In the genomic region with DNA sequence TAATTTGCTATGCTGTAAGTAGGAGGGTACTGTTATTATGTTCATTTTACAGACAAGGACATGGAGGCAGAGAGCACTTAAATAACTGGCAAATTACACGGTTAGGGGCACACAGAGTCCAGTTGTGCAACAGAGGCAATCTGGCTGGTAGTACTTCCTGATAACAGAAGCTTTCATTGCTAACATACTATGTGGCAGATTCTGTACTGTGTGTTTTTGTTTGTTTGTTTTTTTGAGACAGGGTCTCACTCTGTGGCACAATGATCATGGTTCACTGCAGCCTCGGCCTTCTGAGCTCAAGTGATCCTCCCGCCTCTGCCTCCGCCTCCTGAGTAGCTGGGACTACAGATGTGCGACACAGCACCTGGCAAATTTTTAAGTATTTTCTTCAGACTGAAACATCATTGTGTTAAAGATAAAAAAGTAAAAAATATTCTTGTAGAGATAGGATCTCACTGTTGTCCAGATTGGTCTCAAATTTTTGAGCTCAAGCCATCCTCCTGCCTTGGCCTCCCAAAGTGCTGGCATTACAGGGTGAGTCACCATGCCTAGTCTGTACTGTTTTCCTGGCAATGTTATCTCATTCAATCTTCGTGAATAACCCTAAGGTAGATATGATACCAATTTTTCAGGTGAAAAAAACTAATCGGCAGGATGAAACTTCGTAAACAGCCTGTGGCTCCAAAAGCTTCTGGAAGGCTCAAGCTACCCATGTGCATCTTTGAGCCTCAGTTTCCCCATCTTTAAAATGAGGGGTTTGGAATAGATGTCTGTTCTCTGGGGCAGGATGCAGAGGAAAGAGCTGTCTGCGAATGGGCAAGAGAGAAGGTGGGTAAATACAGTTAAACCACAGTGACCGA, we compare ENCODE assay signal across 8 cellular contexts. TPM values are rescaled to one million over a fixed set of nuclear protein-coding genes. Genes with fewer than 3 reads are reported as not detected.
A peak's percentile ranks its signal among the peaks of the same experiment; 100 is the strongest.
DNase-seq lines count a peak whose midpoint lies in the region; ATAC-seq, FAIRE-seq and TF ChIP-seq lines count a peak whose summit lies in the region.

No MANE protein-coding gene starts in this region.

- no peaks in the 10 kb centered on the region for H3K9me3 Mint-ChIP-seq in Calu3 (ENCODE audit: low read depth, unreplicated experiment)

- BruUV-seq in Calu3 (replicated peaks; lab: Mats Ljungman, UMichigan): no TSS peak

- FAIRE-seq in frontal cortex (lab: Jason Lieb, UNC): no peak

- peaks cover 17% of the 10 kb centered on the region for H3K4me1 Mint-ChIP-seq in Calu3 (ENCODE audit: low read depth, unreplicated experiment)

- H3K9me2 ChIP-seq in neural cell (ENCODE audit: insufficient read depth, low read length): no peaks in the 10 kb centered on the region

- intact Hi-C loops in Calu3 (cut with micrococcal nuclease; ENCODE audit: unreplicated experiment) (no loop called here), colonic mucosa (cut with DNase I) (loop anchor here (5.0 kb wide), 1 partner anchor 77 kb away; a partner anchor contains a TSS)

- H3K4me3 Mint-ChIP-seq in Calu3 (ENCODE audit: low read depth, unreplicated experiment): peak overlapping the region; percentile 69

- H3K27ac ChIP-seq in colonic mucosa: peak overlapping the region; percentile 88
- peak overlapping the region; percentile 90 for H3K27ac ChIP-seq in neural cell (ENCODE audit: low read length)

- H2AFZ ChIP-seq in neural cell (ENCODE audit: low read depth, low read length): peak overlapping the region; percentile 99

- no peaks in the 10 kb centered on the region for H4K20me1 ChIP-seq in neural cell (ENCODE audit: insufficient read depth)

- DNase-seq in Calu3 (no peak), NOMO-1 (lab: John Stamatoyannopoulos, UW; ENCODE audit: unreplicated experiment in 2 of 2) (peak; percentile 39 to 57), colonic mucosa (no peak), frontal cortex (ENCODE audit: low spot score in 2 of 2) (no peak), NCI-H1694 treated with DMSO at 0.1 percent for 48 hours (lab: John Stamatoyannopoulos, UW) (no peak)

- no peaks in the 10 kb centered on the region for H3K27me3 Mint-ChIP-seq in Calu3 (ENCODE audit: unreplicated experiment)

- no peaks in the 10 kb centered on the region for H3K4me1 ChIP-seq in colonic mucosa

- H3K79me2 ChIP-seq in neural cell (replicated peaks; ENCODE audit: insufficient read depth, low read length): peaks cover 17% of the 10 kb centered on the region

- peak overlapping the region; percentile 94 for H3K27ac Mint-ChIP-seq in Calu3 (ENCODE audit: unreplicated experiment)

- ATAC-seq in GM19397 (IDR thresholded peaks at IDR 0.05; ENCODE audit: unreplicated experiment) (no peak), HG03457 (IDR thresholded peaks at IDR 0.05; ENCODE audit: unreplicated experiment) (no peak)

- H3K36me3 Mint-ChIP-seq in Calu3 (ENCODE audit: insufficient read depth, unreplicated experiment): peaks cover 21% of the 10 kb centered on the region

- H3K36me3 ChIP-seq in colonic mucosa (no peaks in the 10 kb centered on the region), neural cell (ENCODE audit: insufficient read depth, low read length) (no peaks in the 10 kb centered on the region)

- peak overlapping the region; percentile 87 for H3K4me2 ChIP-seq in neural cell (ENCODE audit: low read length)

- H3K9me3 ChIP-seq in colonic mucosa: no peaks in the 10 kb centered on the region
- no peaks in the 10 kb centered on the region for H3K9me3 ChIP-seq in neural cell (ENCODE audit: low read length)

- CTCF ChIA-PET in Calu3 (lab: Charles Lee): interaction anchor here (0.8 to 1.6 kb wide), 4 partner anchors 8 to 43 kb away, joined by 3 to 8 read pairs (median 6); no protein-coding TSS in a partner anchor

- H3K4me3 ChIP-seq in colonic mucosa: peak overlapping the region; percentile 84
- peak overlapping the region; percentile 80 for H3K4me3 ChIP-seq in neural cell (ENCODE audit: low read length)

- H3K27me3 ChIP-seq in colonic mucosa (no peaks in the 10 kb centered on the region), neural cell (ENCODE audit: insufficient read depth, low read depth, low read length) (no peaks in the 10 kb centered on the region)

- H3K9ac ChIP-seq in colonic mucosa (ENCODE audit: low read depth in 2 of 2, low read length in 2 of 2): peak overlapping the region; percentile 72 to 82
- H3K9ac ChIP-seq in neural cell (ENCODE audit: low read length): peak overlapping the region; percentile 89

- TF ChIP-seq CTCF in Calu3 (IDR thresholded peaks at IDR 0.05; ENCODE audit: unreplicated experiment) (no peak), colonic mucosa (IDR thresholded peaks at IDR 0.05) (no peak), neural cell (IDR thresholded peaks at IDR 0.05; ENCODE audit: poor library complexity, severe bottlenecking) (no peak)

- no peak for TF ChIP-seq EP300 in neural cell (conservative IDR thresholded peaks at IDR 0.05; ENCODE audit: poor library complexity, severe bottlenecking)

- no peaks in the 10 kb centered on the region for H3F3A ChIP-seq in neural cell (ENCODE audit: insufficient read depth, low read length, poor library complexity, severe bottlenecking)

- no peak for TF ChIP-seq RAD21 in neural cell (conservative IDR thresholded peaks at IDR 0.05)

TF ChIP-seq in neural cell, 6 proteins besides CTCF, POLR2A, EP300 and RAD21:
- TF ChIP-seq TAF1 (IDR thresholded peaks at IDR 0.05; ENCODE audit: low read depth) (no peak), SMC3 (conservative IDR thresholded peaks at IDR 0.05; ENCODE audit: poor library complexity) (no peak), MXI1 (conservative IDR thresholded peaks at IDR 0.05; ENCODE audit: poor library complexity, severe bottlenecking) (no peak), EZH2 (IDR thresholded peaks at IDR 0.05; ENCODE audit: borderline replicate concordance, insufficient read depth, low read length, poor library complexity, severe bottlenecking) (no peak), POLR2AphosphoS5 (IDR thresholded peaks at IDR 0.05) (no peak)
- TF ChIP-seq, protein P1, sequence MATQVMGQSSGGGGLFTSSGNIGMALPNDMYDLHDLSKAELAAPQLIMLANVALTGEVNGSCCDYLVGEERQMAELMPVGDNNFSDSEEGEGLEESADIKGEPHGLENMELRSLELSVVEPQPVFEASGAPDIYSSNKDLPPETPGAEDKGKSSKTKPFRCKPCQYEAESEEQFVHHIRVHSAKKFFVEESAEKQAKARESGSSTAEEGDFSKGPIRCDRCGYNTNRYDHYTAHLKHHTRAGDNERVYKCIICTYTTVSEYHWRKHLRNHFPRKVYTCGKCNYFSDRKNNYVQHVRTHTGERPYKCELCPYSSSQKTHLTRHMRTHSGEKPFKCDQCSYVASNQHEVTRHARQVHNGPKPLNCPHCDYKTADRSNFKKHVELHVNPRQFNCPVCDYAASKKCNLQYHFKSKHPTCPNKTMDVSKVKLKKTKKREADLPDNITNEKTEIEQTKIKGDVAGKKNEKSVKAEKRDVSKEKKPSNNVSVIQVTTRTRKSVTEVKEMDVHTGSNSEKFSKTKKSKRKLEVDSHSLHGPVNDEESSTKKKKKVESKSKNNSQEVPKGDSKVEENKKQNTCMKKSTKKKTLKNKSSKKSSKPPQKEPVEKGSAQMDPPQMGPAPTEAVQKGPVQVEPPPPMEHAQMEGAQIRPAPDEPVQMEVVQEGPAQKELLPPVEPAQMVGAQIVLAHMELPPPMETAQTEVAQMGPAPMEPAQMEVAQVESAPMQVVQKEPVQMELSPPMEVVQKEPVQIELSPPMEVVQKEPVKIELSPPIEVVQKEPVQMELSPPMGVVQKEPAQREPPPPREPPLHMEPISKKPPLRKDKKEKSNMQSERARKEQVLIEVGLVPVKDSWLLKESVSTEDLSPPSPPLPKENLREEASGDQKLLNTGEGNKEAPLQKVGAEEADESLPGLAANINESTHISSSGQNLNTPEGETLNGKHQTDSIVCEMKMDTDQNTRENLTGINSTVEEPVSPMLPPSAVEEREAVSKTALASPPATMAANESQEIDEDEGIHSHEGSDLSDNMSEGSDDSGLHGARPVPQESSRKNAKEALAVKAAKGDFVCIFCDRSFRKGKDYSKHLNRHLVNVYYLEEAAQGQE (IDR thresholded peaks at IDR 0.05; ENCODE audit: borderline replicate concordance): no peak

RNA-seq across cellular contexts. Expression of a gene that starts 0.9 kb away (rescaled TPM):
- total RNA-seq in Calu3 (2022) (53.2 and 58.6 TPM in 2 replicates), colonic mucosa (100 to 1,000 TPM in 1 of 2 donors, 10 to 100 TPM in 1; 60.9 to 111 TPM), frontal cortex (83.6 TPM)
- 108 and 120 TPM in 2 replicates for polyA plus RNA-seq in neural cell
- polyA minus RNA-seq in neural cell: 139 and 168 TPM in 2 replicates

Comparison
In these comparisons a context has a peak if more than half of its experiments do, and no peak if none do; other contexts are left out.
1. DNase-seq: peak in NOMO-1 (2 of 2); none in Calu3 (single experiment), colonic mucosa (single experiment), frontal cortex (0 of 2) and NCI-H1694 treated with DMSO at 0.1 percent for 48 hours (single experiment).